28 cellular contexts compared by ENCODE assay signal in the genomic region with DNA sequence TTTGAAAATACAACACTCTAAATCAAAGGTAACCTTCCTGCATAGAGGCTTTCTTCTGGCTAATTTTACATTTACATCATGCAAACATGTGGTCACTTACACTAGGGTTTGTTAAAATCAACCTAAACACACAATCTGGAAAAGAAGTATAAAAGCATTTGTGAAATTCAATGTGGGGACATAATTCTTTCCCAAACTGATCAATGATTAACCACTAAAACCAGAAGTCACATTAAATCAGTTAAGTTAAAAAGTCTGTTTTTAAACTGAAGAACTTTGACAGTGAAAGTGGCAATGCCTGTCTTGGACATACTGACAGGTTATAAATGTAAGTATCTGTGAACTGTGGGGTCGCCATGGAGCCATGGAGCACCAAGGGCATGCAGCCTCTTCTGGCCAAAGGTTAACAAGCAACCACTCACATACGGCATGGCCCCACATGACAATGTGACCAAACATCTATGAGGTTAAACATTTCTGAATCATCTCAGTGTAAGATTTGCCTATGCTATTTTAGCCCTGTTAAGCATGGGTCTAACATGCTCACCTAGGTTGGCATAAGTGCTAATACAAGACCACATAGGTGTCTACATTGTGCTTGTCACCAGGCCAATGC.
DNase-seq lines count a peak whose midpoint lies in the region; FAIRE-seq and TF ChIP-seq lines count a peak whose summit lies in the region.
"Had no signal": no experiment of that assay in that cellular context is flagged by ENCODE, and none has a peak within 500 bp of the region (broad histone marks: within the 10 kb centered on the region; RNA-seq: fewer than 3 reads in every experiment).

No MANE protein-coding gene starts in this region.

- FAIRE-seq in kidney (lab: Jason Lieb, UNC) = no peak
- FAIRE-seq: endometrium, urothelium cell line had no signal

- in situ Hi-C loops in KBM-7 (cut with MboI; ENCODE audit: low pct_unique_long_range_greater_than_20kb, low sequenced_read_pairs) = no loop called here

- WGBS in testis, 2 donors = 85 to 91% methylated on average over 2 of the region's 2 CpGs

- H3K27ac ChIP-seq in kidney (ENCODE audit: low read depth in 2 of 2, low read length in 2 of 2) = peak overlapping the region in 1 of 2 donors; percentile 9
- no peak overlapping the region for H3K27ac ChIP-seq in testis
- H3K27ac ChIP-seq: 22Rv1, gastroesophageal sphincter, GM23248, psoas muscle, VCaP had no signal

- intact Hi-C loops in kidney (cut with DNase I) (no loop called here), testis (cut with DNase I; ENCODE audit: low total_unique reads) (no loop called here)

- TF ChIP-seq CTCF in kidney (IDR thresholded peaks at IDR 0.05; ENCODE audit: borderline replicate concordance, extremely low read depth, insufficient read depth) (no peak), testis (IDR thresholded peaks at IDR 0.05) (no peak)

- TF ChIP-seq POLR2A in testis (IDR thresholded peaks at IDR 0.05) = no peak

- H3K4me1 ChIP-seq in kidney (ENCODE audit: control insufficient read depth in 1 of 2, insufficient read depth in 1 of 2, low read depth in 1 of 2, low read length in 2 of 2) (peaks cover 3 to 8% of the 10 kb centered on the region in 2 donors), testis (no peaks in the 10 kb centered on the region)
- H3K4me1 ChIP-seq: gastroesophageal sphincter, psoas muscle had no signal

- H3K27me3 ChIP-seq in testis = no peaks in the 10 kb centered on the region
- H3K27me3 ChIP-seq: gastroesophageal sphincter had no signal

- H3K4me3 ChIP-seq in kidney (ENCODE audit: low read length in 2 of 2) (peak overlapping the region; percentile 10 to 14), testis (no peak overlapping the region)
- H3K4me3 ChIP-seq: gastroesophageal sphincter, GM23248, psoas muscle had no signal

- peak; percentile 4 for DNase-seq in DMS53 (lab: John Stamatoyannopoulos, UW)
- DNase-seq in DMS53 treated with DMSO at 0.1 percent for 48 hours (lab: John Stamatoyannopoulos, UW; ENCODE audit: unreplicated experiment) = no peak
- peak; percentile 21 for DNase-seq in HK-2 (ENCODE audit: unreplicated experiment)
- no peak for DNase-seq in kidney
- no peak for DNase-seq in testis
- no peak for DNase-seq in hippocampal formation (lab: John Stamatoyannopoulos, UW)
- DNase-seq in activated effector memory CD4-positive, alpha-beta T cell treated with Interleukin-2 at 50 U/mL for 16 hours = no peak
- no peak for DNase-seq in KBM-7
- DNase-seq: activated CD4-positive, alpha-beta T cell treated with anti-CD3 and anti-CD28 coated beads for 4 hours; activated CD8-positive, alpha-beta memory T cell treated with anti-CD3 and anti-CD28 coated beads for 24 hours; activated T-cell treated with anti-CD3 and anti-CD28 coated beads, Interleukin-2, amount 50 U/mL, for 4 hours; CD4-positive, alpha-beta T cell; GM23248; midbrain; naive thymus-derived CD8-positive, alpha-beta T cell; NCI-H1048; NCI-H187 treated with DMSO at 0.1 percent for 48 hours; NCI-H69; nucleus accumbens; psoas muscle; SIG-M5; stimulated activated naive CD4-positive, alpha-beta T cell treated with Interleukin-2 at 50 U/mL for 16 hours; T-helper 9 cell had no signal

- H3K9ac ChIP-seq in kidney (ENCODE audit: low read length in 2 of 2) = no peak overlapping the region
- H3K9ac ChIP-seq: GM23248 had no signal

- H3K36me3 ChIP-seq in kidney (ENCODE audit: control insufficient read depth in 1 of 2, insufficient read depth in 2 of 2, low read length in 2 of 2) (no peaks in the 10 kb centered on the region), testis (ENCODE audit: low read depth, missing control alignments) (no peaks in the 10 kb centered on the region)
- H3K36me3 ChIP-seq: gastroesophageal sphincter had no signal

- H3K9me3 ChIP-seq in kidney (ENCODE audit: control insufficient read depth in 1 of 2, low read length in 2 of 2) (peaks cover 3 to 11% of the 10 kb centered on the region in 2 donors), testis (no peaks in the 10 kb centered on the region)

Comparison
In these comparisons a context has a peak if more than half of its experiments do, and no peak if none do; other contexts are left out.
1. DNase-seq: peak in DMS53 (single experiment) and HK-2 (single experiment); none in DMS53 treated with DMSO at 0.1 percent for 48 hours (single experiment), kidney (single experiment), testis (single experiment), hippocampal formation (0 of 2), activated effector memory CD4-positive, alpha-beta T cell treated with Interleukin-2 at 50 U/mL for 16 hours (single experiment) and KBM-7 (single experiment).
2. H3K4me3 ChIP-seq: peak in kidney (2 of 2); none in testis (0 of 2).